10 cellular contexts compared by ENCODE assay signal in genomic region chr19:40959338-40959737, GRCh38. TPM values are rescaled to one million over a fixed set of nuclear protein-coding genes. Genes with fewer than 3 reads are reported as not detected.
"Had no signal": no experiment of that assay in that cellular context is flagged by ENCODE, and none has a peak within 500 bp of the region (broad histone marks: within the 10 kb centered on the region; RNA-seq: fewer than 3 reads in every experiment).

No MANE protein-coding gene starts in this region.

- FAIRE-seq: H54 had no signal

- H3K4me1 Mint-ChIP-seq: H9 had no signal

- H3K4me3 ChIP-seq: GM23248 had no signal

- DNase-seq: GM23248, GOT3, H9, HCEC 1CT, HFFc6, IMR-90, KBM-7 had no signal

- H3K27ac Mint-ChIP-seq: H9, HFFc6 had no signal

- H3K27ac ChIP-seq: GM23248, HL-60 had no signal

- H3K9ac ChIP-seq: GM23248 had no signal

- H3K4me3 Mint-ChIP-seq: H9, HFFc6 had no signal

- H2AFZ ChIP-seq: GM23248 had no signal

RNA-seq across cellular contexts. Expression of gene CYP2B6, which starts 31.7 kb away (rescaled TPM):
- total RNA-seq: GM23248, HFFc6, HT1080, IMR-90 had no signal
- polyA plus RNA-seq: GM23248, IMR-90 had no signal
